In genomic region chr9:137163101-137163661, GRCh38 we compare ENCODE assay signal across 1 cellular context.
TF ChIP-seq lines count a peak whose summit lies in the region.

No MANE protein-coding gene starts in this region.

TF ChIP-seq in K562, 482 proteins besides CTCF, POLR2A, EP300 and RAD21:
- TF ChIP-seq L3MBTL2 (IDR thresholded peaks at IDR 0.05) (peak; percentile 61; the same call in 1 of the 2 replicates), ZBTB33 (CRISPR knock-in tag; IDR thresholded peaks at IDR 0.05) (0 out of 2 replicates have a peak, but pooled peaks have one; percentile 20), ZNF764 (CRISPR knock-in tag; IDR thresholded peaks at IDR 0.05; ENCODE audit: low read depth) (no peak), E2F6 (IDR thresholded peaks at IDR 0.05; ENCODE audit: borderline replicate concordance in 1 of 2, extremely low read depth in 1 of 2, insufficient read depth in 1 of 2, insufficient read length in 1 of 2, low read depth in 1 of 2, low read length in 1 of 2, poor library complexity in 1 of 2, severe bottlenecking in 1 of 2) (peak; percentile 28 to 32), RAD51 (IDR thresholded peaks at IDR 0.05; ENCODE audit: borderline replicate concordance, low read depth) (no peak), PHF8 (IDR thresholded peaks at IDR 0.05; ENCODE audit: borderline replicate concordance, low read length) (peak; percentile 33; the same call in 1 of the 2 replicates), RBM25 (IDR thresholded peaks at IDR 0.05; ENCODE audit: low read depth, low read length, severe bottlenecking) (no peak), ZFX (CRISPR knock-in tag; IDR thresholded peaks at IDR 0.05) (no peak), EHMT2 (IDR thresholded peaks at IDR 0.05) (no peak), NEUROD1 (IDR thresholded peaks at IDR 0.05; ENCODE audit: borderline replicate concordance, low read depth, low read length, partially characterized antibody) (no peak), SMAD3 (CRISPR knock-in tag; conservative IDR thresholded peaks at IDR 0.05) (no peak), ZNF77 (CRISPR knock-in tag; IDR thresholded peaks at IDR 0.05) (no peak), KAT8 (IDR thresholded peaks at IDR 0.05; ENCODE audit: low read depth) (no peak), PBX2 (CRISPR knock-in tag; IDR thresholded peaks at IDR 0.05; ENCODE audit: low read depth) (no peak), PBX2 (tag; conservative IDR thresholded peaks at IDR 0.05; ENCODE audit: low read depth) (no peak), NRF1 (conservative IDR thresholded peaks at IDR 0.05 in 1 of 2, IDR thresholded peaks at IDR 0.05 in 1 of 2) (peak; percentile 82 to 86), ZNF407 (IDR thresholded peaks at IDR 0.05; ENCODE audit: low read depth) (no peak)
